Comparison of ENCODE assay signal across 24 cellular contexts in genomic region chr10:24488631-24489030, GRCh38.
DNase-seq lines count a peak whose midpoint lies in the region; ATAC-seq and TF ChIP-seq lines count a peak whose summit lies in the region.
"Had no signal": no experiment of that assay in that cellular context is flagged by ENCODE, and none has a peak within 500 bp of the region (broad histone marks: within the 10 kb centered on the region; RNA-seq: fewer than 3 reads in every experiment).

No MANE protein-coding gene starts in this region.

- ATAC-seq in Panc1 (no peak), foreskin keratinocyte (no peak), lung (ENCODE audit: insufficient read depth, low FRiP score) (no peak), GM19467 (IDR thresholded peaks at IDR 0.05; ENCODE audit: unreplicated experiment) (no peak), psoas muscle (no peak)
- ATAC-seq: activated CD4-positive, alpha-beta T cell treated with anti-CD3 and anti-CD28 coated beads for 36 hours; activated naive CD4-positive, alpha-beta T cell treated with anti-CD3 and anti-CD28 coated beads, Interleukin-2, amount 50 U/mL, for 72 hours; T-cell had no signal

- POLR2A ChIA-PET in Panc1 (lab: Charles Lee), result no interaction called here

- CTCF ChIA-PET in Panc1 (lab: Charles Lee), result no interaction called here

- H3K4me3 Mint-ChIP-seq in nephron progenitor cell, result no peak overlapping the region
- H3K4me3 Mint-ChIP-seq: activated CD4-positive, alpha-beta T cell treated with anti-CD3 and anti-CD28 coated beads for 36 hours; activated T-helper 1 cell treated with anti-CD3 and anti-CD28 coated beads, Interleukin-12 subunit alpha, Interleukin-12 subunit beta, Interleukin-2, Interleukin-4 antibody, amounts not matched to agents 30 ng/mL and 10 ng/mL and 1 ng/mL, durations not matched to agents 14 hours and 24 hours and 36 hours; CD14-positive monocyte; neural progenitor cell; T-cell had no signal

- H3K9me3 Mint-ChIP-seq in nephron progenitor cell, result no peaks in the 10 kb centered on the region
- H3K9me3 Mint-ChIP-seq: activated naive CD4-positive, alpha-beta T cell treated with anti-CD3 and anti-CD28 coated beads, Interleukin-2, amount 50 U/mL, for 72 hours; activated T-helper 1 cell treated with anti-CD3 and anti-CD28 coated beads, Interleukin-12 subunit alpha, Interleukin-12 subunit beta, Interleukin-2, Interleukin-4 antibody, amounts not matched to agents 30 ng/mL and 10 ng/mL and 1 ng/mL, durations not matched to agents 14 hours and 24 hours and 36 hours; neural progenitor cell; T-cell had no signal

- BruUV-seq in Panc1 (replicated peaks; lab: Mats Ljungman, UMichigan), result TSS peak; percentile 45

- H3K27ac ChIP-seq in Panc1 (ENCODE audit: low read length) (no peak overlapping the region), foreskin keratinocyte (peak overlapping the region; percentile 39), lung (ENCODE audit: low read depth in 1 of 2, low read length in 1 of 2) (no peak overlapping the region), suprapubic skin (peak overlapping the region; percentile 44), psoas muscle (no peak overlapping the region)
- H3K27ac ChIP-seq: ascending aorta, neural progenitor cell had no signal

- TF ChIP-seq POLR2A in suprapubic skin (IDR thresholded peaks at IDR 0.05), result no peak

- DNase-seq in Panc1 (ENCODE audit: low read depth, low spot score), result no peak
- peak; percentile 47 to 65 for DNase-seq in foreskin keratinocyte
- peak; percentile 38 for DNase-seq in lung (ENCODE audit: low spot score)
- no peak for DNase-seq in suprapubic skin (ENCODE audit: low spot score in 2 of 2)
- DNase-seq in nephron progenitor cell, result no peak
- DNase-seq in HCEC 1CT, result no peak
- DNase-seq in psoas muscle, result no peak
- DNase-seq: activated CD4-positive, alpha-beta T cell treated with anti-CD3 and anti-CD28 coated beads for 36 hours; DMS 273 treated with DMSO at 0.1 percent for 48 hours; IMR-90; MM.1S; NCI-H1694; NCI-H2171 treated with DMSO at 0.1 percent for 48 hours; NCI-H69; retina; SIG-M5; stimulated activated CD4-positive, alpha-beta T cell treated with anti-CD3 and anti-CD28 coated beads, Interleukin-12 subunit alpha, Interleukin-12 subunit beta, amount 100 ng/mL, for 4 hours; T-cell had no signal

- H3K27ac Mint-ChIP-seq in nephron progenitor cell, result no peak overlapping the region
- H3K27ac Mint-ChIP-seq: activated CD4-positive, alpha-beta T cell treated with anti-CD3 and anti-CD28 coated beads for 36 hours; activated naive CD4-positive, alpha-beta T cell treated with anti-CD3 and anti-CD28 coated beads, Interleukin-2, amount 50 U/mL, for 72 hours; activated T-helper 1 cell treated with anti-CD3 and anti-CD28 coated beads, Interleukin-12 subunit alpha, Interleukin-12 subunit beta, Interleukin-2, Interleukin-4 antibody, amounts not matched to agents 30 ng/mL and 10 ng/mL and 1 ng/mL, durations not matched to agents 14 hours and 24 hours and 36 hours; neural progenitor cell; T-cell had no signal

- H3K4me3 ChIP-seq in Panc1 (ENCODE audit: low read depth in 2 of 2, low read length in 2 of 2), result no peak overlapping the region
- H3K4me3 ChIP-seq in lung, result no peak overlapping the region
- no peak overlapping the region for H3K4me3 ChIP-seq in suprapubic skin
- no peak overlapping the region for H3K4me3 ChIP-seq in psoas muscle
- H3K4me3 ChIP-seq: ascending aorta, neural progenitor cell had no signal

- H3K9me3 ChIP-seq in Panc1 (ENCODE audit: control insufficient read depth, insufficient read depth, low read depth, low read length), result no peaks in the 10 kb centered on the region
- H3K9me3 ChIP-seq in lung (ENCODE audit: control insufficient read depth in 2 of 2, insufficient read depth in 1 of 2, low read length in 1 of 2), result peaks cover 0 to 2% of the 10 kb centered on the region in 2 donors
- H3K9me3 ChIP-seq in suprapubic skin, result no peaks in the 10 kb centered on the region
- H3K9me3 ChIP-seq in psoas muscle, result no peaks in the 10 kb centered on the region
- H3K9me3 ChIP-seq: ascending aorta had no signal

- peaks cover 4% of the 10 kb centered on the region for H3K27me3 Mint-ChIP-seq in nephron progenitor cell (ENCODE audit: low read depth, poor library complexity)

- intact Hi-C loops in Panc1 (cut with micrococcal nuclease; ENCODE audit: unreplicated experiment), result no loop called here
- intact Hi-C loops in psoas muscle (cut with DNase I), result no loop called here

- peaks cover 40% of the 10 kb centered on the region for H3K36me3 Mint-ChIP-seq in nephron progenitor cell (ENCODE audit: low read depth)
- H3K36me3 Mint-ChIP-seq: activated naive CD4-positive, alpha-beta T cell treated with anti-CD3 and anti-CD28 coated beads, Interleukin-2, amount 50 U/mL, for 72 hours; CD14-positive monocyte; T-cell had no signal

- H3K36me3 ChIP-seq in Panc1 (ENCODE audit: control insufficient read depth, insufficient read depth, low read length) (no peaks in the 10 kb centered on the region), lung (ENCODE audit: control insufficient read depth in 2 of 2, insufficient read depth in 2 of 2, low read length in 2 of 2) (peaks cover 3 to 4% of the 10 kb centered on the region in 2 donors), suprapubic skin (peaks cover 12% of the 10 kb centered on the region), psoas muscle (ENCODE audit: insufficient read depth in 1 of 2, low read depth in 1 of 2) (peaks cover 0 to 51% of the 10 kb centered on the region in 2 donors)
- H3K36me3 ChIP-seq: ascending aorta, neural progenitor cell had no signal

- H3K4me1 ChIP-seq in Panc1 (ENCODE audit: control insufficient read depth, insufficient read depth, low read length), result no peaks in the 10 kb centered on the region
- H3K4me1 ChIP-seq in foreskin keratinocyte, result peaks cover 30% of the 10 kb centered on the region
- peaks cover 4 to 8% of the 10 kb centered on the region in 2 donors for H3K4me1 ChIP-seq in lung (ENCODE audit: control insufficient read depth in 2 of 2, insufficient read depth in 2 of 2, low read length in 2 of 2)
- peaks cover 25% of the 10 kb centered on the region for H3K4me1 ChIP-seq in suprapubic skin
- H3K4me1 ChIP-seq in psoas muscle, result peaks cover 2% of the 10 kb centered on the region
- H3K4me1 ChIP-seq: ascending aorta, neural progenitor cell had no signal

- WGBS in lung, 2 donors, result 56 to 71% methylated on average over 5 of the region's 5 CpGs
- 43% methylated on average over 5 of the region's 5 CpGs for WGBS in suprapubic skin
- 81 to 88% (median 86%) methylated on average over 5 of the region's 5 CpGs for WGBS in psoas muscle, 3 donors

- no peaks in the 10 kb centered on the region for H3K27me3 ChIP-seq in Panc1 (ENCODE audit: control insufficient read depth, insufficient read depth, low read length)
- H3K27me3 ChIP-seq in foreskin keratinocyte, result no peaks in the 10 kb centered on the region
- H3K27me3 ChIP-seq in lung (ENCODE audit: control insufficient read depth, insufficient read depth), result no peaks in the 10 kb centered on the region
- H3K27me3 ChIP-seq in suprapubic skin, result no peaks in the 10 kb centered on the region
- H3K27me3 ChIP-seq in psoas muscle (ENCODE audit: insufficient read depth in 3 of 3, low read length in 2 of 3), result no peaks in the 10 kb centered on the region
- H3K27me3 ChIP-seq: ascending aorta, neural progenitor cell had no signal

- H3K4me1 Mint-ChIP-seq in nephron progenitor cell, result no peaks in the 10 kb centered on the region
- H3K4me1 Mint-ChIP-seq: CD14-positive monocyte had no signal

- TF ChIP-seq EP300 in suprapubic skin (IDR thresholded peaks at IDR 0.05), result no peak

- TF ChIP-seq CTCF in Panc1 (IDR thresholded peaks at IDR 0.05), result no peak
- TF ChIP-seq CTCF in foreskin keratinocyte (conservative IDR thresholded peaks at IDR 0.05), result no peak
- no peak for TF ChIP-seq CTCF in lung (IDR thresholded peaks at IDR 0.05; ENCODE audit: control extremely low read depth, extremely low read depth)
- no peak for TF ChIP-seq CTCF in suprapubic skin (IDR thresholded peaks at IDR 0.05)
- no peak for TF ChIP-seq CTCF in nephron progenitor cell (IDR thresholded peaks at IDR 0.05)
- TF ChIP-seq CTCF in psoas muscle (IDR thresholded peaks at IDR 0.05), result no peak

- in situ Hi-C loops in Panc1 (cut with HindIII; ENCODE audit: low pct_unique_long_range_greater_than_20kb, low sequenced_read_pairs), result no loop called here

Comparison
In these comparisons a context has a peak if more than half of its experiments do, and no peak if none do; other contexts are left out.
1. DNase-seq: peak in foreskin keratinocyte (2 of 2) and lung (single experiment); none in Panc1 (single experiment), suprapubic skin (0 of 2), nephron progenitor cell (single experiment), HCEC 1CT (single experiment) and psoas muscle (0 of 2).
2. H3K27ac ChIP-seq: peak in foreskin keratinocyte (single experiment) and suprapubic skin (single experiment); none in Panc1 (single experiment), lung (0 of 2) and psoas muscle (single experiment).